Comparison of ENCODE assay signal across 1 cellular context in the genomic region with DNA sequence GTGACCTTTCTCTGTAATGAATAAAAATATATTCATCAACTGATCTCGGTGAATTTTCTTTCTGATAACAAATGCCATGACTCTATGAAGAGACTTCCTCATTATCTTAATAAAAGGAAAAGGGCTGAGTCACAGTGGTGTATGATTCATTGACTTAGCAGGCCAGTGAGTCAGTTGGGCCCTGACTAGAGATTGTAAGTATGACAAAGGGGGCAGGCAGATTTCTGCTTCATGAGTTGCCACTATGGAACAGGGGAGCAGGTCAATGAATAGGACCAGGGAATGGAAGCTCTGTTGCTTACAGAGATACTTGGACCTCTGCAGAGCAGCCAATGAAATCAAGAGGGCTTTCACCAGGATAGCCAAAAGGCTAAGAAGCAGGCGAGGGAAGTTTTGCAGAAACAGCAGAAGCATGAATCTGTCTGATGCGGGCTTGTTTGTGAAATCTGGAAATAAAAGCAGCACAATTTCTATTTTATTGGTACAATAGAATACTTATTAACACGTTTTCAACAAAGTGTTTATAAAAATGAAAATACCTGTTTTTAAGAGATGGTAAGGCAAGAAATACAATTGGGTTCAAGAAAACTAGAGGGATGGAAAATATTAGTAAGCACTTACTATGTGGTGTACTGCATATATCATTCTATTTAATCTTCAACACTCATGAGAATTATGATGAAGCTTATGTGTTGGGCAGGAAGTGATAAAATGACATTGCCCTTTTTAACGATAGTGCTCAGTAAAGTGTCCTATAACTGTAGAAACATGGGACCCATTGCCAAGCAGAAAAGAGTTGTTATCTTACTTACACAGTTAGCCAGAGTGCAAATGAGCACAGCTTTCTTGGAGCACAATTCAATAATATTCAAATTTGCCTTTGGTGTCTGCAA.
A peak's percentile ranks its signal among the peaks of the same experiment; 100 is the strongest.
TF ChIP-seq lines count a peak whose summit lies in the region.

No MANE protein-coding gene starts in this region.

TF ChIP-seq in K562, 482 proteins besides CTCF, POLR2A, EP300 and RAD21 (continued from another document and continues in another):
- TF ChIP-seq, protein P1, sequence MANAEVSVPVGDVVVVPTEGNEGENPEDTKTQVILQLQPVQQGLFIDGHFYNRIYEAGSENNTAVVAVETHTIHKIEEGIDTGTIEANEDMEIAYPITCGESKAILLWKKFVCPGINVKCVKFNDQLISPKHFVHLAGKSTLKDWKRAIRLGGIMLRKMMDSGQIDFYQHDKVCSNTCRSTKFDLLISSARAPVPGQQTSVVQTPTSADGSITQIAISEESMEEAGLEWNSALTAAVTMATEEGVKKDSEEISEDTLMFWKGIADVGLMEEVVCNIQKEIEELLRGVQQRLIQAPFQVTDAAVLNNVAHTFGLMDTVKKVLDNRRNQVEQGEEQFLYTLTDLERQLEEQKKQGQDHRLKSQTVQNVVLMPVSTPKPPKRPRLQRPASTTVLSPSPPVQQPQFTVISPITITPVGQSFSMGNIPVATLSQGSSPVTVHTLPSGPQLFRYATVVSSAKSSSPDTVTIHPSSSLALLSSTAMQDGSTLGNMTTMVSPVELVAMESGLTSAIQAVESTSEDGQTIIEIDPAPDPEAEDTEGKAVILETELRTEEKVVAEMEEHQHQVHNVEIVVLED (CRISPR knock-in tag; IDR thresholded peaks at IDR 0.05): 0 out of 2 replicates have a peak, but pooled peaks have one; percentile 19
- TF ChIP-seq FOXJ3 (CRISPR knock-in tag; IDR thresholded peaks at IDR 0.05) (no peak), KLF1 (tag; IDR thresholded peaks at IDR 0.05) (no peak), RBM34 (IDR thresholded peaks at IDR 0.05; ENCODE audit: borderline replicate concordance, insufficient read depth, low read length) (no peak), ZFX (CRISPR knock-in tag; IDR thresholded peaks at IDR 0.05) (0 out of 2 replicates have a peak, but pooled peaks have one; percentile 35), SAP30 (IDR thresholded peaks at IDR 0.05; ENCODE audit: borderline replicate concordance, insufficient read depth, low read depth, low read length, poor library complexity, severe bottlenecking) (no peak), SMARCB1 (IDR thresholded peaks at IDR 0.05; ENCODE audit: insufficient read length, low read depth) (no peak), BHLHE40 (IDR thresholded peaks at IDR 0.05; ENCODE audit: low read length) (no peak; the same call in 1 of the 2 replicates), FOXA3 (CRISPR knock-in tag; conservative IDR thresholded peaks at IDR 0.05 in 1 of 2, IDR thresholded peaks at IDR 0.05 in 1 of 2) (peak in 1 of 2 experiments; percentile 16; a peak in 1 of 4 replicates), ASH1L (IDR thresholded peaks at IDR 0.05; ENCODE audit: borderline replicate concordance, low read depth, partially characterized antibody) (no peak), ZNF436 (CRISPR knock-in tag; IDR thresholded peaks at IDR 0.05) (no peak), ZSCAN32 (CRISPR knock-in tag; IDR thresholded peaks at IDR 0.05) (no peak), ZNF140 (CRISPR knock-in tag; IDR thresholded peaks at IDR 0.05) (no peak), FOXK2 (conservative IDR thresholded peaks at IDR 0.05 in 1 of 2, IDR thresholded peaks at IDR 0.05 in 1 of 2; ENCODE audit: low read depth in 2 of 2) (no peak), CBFA2T3 (IDR thresholded peaks at IDR 0.05) (peak; percentile 82), POLR2H (tag; IDR thresholded peaks at IDR 0.05; ENCODE audit: low read depth) (no peak), RBM15 (IDR thresholded peaks at IDR 0.05; ENCODE audit: insufficient read depth, low read length) (no peak)
- TF ChIP-seq, protein P2, sequence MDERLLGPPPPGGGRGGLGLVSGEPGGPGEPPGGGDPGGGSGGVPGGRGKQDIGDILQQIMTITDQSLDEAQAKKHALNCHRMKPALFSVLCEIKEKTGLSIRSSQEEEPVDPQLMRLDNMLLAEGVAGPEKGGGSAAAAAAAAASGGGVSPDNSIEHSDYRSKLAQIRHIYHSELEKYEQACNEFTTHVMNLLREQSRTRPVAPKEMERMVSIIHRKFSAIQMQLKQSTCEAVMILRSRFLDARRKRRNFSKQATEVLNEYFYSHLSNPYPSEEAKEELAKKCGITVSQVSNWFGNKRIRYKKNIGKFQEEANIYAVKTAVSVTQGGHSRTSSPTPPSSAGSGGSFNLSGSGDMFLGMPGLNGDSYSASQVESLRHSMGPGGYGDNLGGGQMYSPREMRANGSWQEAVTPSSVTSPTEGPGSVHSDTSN (CRISPR knock-in tag; IDR thresholded peaks at IDR 0.05; ENCODE audit: low read depth): no peak
- TF ChIP-seq, protein P2 (tag; conservative IDR thresholded peaks at IDR 0.05; ENCODE audit: low read depth): peak; percentile 80
- TF ChIP-seq, protein P3, sequence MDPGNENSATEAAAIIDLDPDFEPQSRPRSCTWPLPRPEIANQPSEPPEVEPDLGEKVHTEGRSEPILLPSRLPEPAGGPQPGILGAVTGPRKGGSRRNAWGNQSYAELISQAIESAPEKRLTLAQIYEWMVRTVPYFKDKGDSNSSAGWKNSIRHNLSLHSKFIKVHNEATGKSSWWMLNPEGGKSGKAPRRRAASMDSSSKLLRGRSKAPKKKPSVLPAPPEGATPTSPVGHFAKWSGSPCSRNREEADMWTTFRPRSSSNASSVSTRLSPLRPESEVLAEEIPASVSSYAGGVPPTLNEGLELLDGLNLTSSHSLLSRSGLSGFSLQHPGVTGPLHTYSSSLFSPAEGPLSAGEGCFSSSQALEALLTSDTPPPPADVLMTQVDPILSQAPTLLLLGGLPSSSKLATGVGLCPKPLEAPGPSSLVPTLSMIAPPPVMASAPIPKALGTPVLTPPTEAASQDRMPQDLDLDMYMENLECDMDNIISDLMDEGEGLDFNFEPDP (CRISPR knock-in tag; IDR thresholded peaks at IDR 0.05): no peak
- TF ChIP-seq, protein P4, sequence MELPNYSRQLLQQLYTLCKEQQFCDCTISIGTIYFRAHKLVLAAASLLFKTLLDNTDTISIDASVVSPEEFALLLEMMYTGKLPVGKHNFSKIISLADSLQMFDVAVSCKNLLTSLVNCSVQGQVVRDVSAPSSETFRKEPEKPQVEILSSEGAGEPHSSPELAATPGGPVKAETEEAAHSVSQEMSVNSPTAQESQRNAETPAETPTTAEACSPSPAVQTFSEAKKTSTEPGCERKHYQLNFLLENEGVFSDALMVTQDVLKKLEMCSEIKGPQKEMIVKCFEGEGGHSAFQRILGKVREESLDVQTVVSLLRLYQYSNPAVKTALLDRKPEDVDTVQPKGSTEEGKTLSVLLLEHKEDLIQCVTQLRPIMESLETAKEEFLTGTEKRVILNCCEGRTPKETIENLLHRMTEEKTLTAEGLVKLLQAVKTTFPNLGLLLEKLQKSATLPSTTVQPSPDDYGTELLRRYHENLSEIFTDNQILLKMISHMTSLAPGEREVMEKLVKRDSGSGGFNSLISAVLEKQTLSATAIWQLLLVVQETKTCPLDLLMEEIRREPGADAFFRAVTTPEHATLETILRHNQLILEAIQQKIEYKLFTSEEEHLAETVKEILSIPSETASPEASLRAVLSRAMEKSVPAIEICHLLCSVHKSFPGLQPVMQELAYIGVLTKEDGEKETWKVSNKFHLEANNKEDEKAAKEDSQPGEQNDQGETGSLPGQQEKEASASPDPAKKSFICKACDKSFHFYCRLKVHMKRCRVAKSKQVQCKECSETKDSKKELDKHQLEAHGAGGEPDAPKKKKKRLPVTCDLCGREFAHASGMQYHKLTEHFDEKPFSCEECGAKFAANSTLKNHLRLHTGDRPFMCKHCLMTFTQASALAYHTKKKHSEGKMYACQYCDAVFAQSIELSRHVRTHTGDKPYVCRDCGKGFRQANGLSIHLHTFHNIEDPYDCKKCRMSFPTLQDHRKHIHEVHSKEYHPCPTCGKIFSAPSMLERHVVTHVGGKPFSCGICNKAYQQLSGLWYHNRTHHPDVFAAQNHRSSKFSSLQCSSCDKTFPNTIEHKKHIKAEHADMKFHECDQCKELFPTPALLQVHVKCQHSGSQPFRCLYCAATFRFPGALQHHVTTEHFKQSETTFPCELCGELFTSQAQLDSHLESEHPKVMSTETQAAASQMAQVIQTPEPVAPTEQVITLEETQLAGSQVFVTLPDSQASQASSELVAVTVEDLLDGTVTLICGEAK (IDR thresholded peaks at IDR 0.05): no peak; the same call in 1 of the 2 replicates
- TF ChIP-seq, protein P4 (CRISPR knock-in tag; IDR thresholded peaks at IDR 0.05): no peak
- TF ChIP-seq, protein P5, sequence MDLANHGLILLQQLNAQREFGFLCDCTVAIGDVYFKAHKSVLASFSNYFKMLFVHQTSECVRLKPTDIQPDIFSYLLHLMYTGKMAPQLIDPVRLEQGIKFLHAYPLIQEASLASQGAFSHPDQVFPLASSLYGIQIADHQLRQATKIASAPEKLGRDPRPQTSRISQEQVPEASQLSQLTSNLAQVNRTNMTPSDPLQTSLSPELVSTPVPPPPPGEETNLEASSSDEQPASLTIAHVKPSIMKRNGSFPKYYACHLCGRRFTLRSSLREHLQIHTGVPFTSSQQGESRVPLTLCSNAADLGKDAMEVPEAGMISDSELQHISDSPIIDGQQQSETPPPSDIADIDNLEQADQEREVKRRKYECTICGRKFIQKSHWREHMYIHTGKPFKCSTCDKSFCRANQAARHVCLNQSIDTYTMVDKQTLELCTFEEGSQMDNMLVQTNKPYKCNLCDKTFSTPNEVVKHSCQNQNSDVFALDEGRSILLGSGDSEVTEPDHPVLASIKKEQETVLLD (IDR thresholded peaks at IDR 0.05): peak; percentile 39; the same call in 1 of the 2 replicates
- TF ChIP-seq, protein P6, sequence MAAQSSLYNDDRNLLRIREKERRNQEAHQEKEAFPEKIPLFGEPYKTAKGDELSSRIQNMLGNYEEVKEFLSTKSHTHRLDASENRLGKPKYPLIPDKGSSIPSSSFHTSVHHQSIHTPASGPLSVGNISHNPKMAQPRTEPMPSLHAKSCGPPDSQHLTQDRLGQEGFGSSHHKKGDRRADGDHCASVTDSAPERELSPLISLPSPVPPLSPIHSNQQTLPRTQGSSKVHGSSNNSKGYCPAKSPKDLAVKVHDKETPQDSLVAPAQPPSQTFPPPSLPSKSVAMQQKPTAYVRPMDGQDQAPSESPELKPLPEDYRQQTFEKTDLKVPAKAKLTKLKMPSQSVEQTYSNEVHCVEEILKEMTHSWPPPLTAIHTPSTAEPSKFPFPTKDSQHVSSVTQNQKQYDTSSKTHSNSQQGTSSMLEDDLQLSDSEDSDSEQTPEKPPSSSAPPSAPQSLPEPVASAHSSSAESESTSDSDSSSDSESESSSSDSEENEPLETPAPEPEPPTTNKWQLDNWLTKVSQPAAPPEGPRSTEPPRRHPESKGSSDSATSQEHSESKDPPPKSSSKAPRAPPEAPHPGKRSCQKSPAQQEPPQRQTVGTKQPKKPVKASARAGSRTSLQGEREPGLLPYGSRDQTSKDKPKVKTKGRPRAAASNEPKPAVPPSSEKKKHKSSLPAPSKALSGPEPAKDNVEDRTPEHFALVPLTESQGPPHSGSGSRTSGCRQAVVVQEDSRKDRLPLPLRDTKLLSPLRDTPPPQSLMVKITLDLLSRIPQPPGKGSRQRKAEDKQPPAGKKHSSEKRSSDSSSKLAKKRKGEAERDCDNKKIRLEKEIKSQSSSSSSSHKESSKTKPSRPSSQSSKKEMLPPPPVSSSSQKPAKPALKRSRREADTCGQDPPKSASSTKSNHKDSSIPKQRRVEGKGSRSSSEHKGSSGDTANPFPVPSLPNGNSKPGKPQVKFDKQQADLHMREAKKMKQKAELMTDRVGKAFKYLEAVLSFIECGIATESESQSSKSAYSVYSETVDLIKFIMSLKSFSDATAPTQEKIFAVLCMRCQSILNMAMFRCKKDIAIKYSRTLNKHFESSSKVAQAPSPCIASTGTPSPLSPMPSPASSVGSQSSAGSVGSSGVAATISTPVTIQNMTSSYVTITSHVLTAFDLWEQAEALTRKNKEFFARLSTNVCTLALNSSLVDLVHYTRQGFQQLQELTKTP (IDR thresholded peaks at IDR 0.05; ENCODE audit: low read depth in 1 of 2, partially characterized antibody in 2 of 2): no peak
